Comparison of ENCODE assay signal across 8 cellular contexts in the genomic region with DNA sequence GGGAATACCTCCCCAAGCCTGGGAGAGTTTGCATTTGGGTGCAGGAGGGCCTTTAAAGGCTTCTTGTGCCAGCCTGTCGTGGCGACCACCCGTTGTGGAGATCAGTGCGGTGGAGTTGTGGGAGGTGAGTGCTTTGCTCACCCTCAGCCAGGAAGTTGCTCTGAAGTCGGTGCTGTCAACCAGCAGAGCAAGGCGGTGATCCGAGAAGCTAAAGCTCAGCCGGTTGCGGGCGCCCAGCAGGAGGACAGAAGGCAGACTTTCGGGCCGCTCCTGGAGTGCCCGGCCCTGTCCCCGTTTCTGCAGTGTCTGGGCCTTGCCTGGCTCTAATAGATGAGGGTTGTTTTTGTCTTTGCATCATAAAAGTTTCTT. TPM values are rescaled to one million over a fixed set of nuclear protein-coding genes. Genes with fewer than 3 reads are reported as not detected.
DNase-seq lines count a peak whose midpoint lies in the region; ATAC-seq and TF ChIP-seq lines count a peak whose summit lies in the region.

No MANE protein-coding gene starts in this region.

- TF ChIP-seq CTCF in GM12865 (IDR thresholded peaks at IDR 0.05; ENCODE audit: insufficient read depth, low read depth, low read length, missing control alignments): no peak
- TF ChIP-seq CTCF in neural crest cell (conservative IDR thresholded peaks at IDR 0.05): no peak

- peaks cover 64% of the 10 kb centered on the region for H3K36me3 Mint-ChIP-seq in effector memory CD8-positive, alpha-beta T cell (ENCODE audit: insufficient read depth)
- H3K36me3 Mint-ChIP-seq in neural crest cell (ENCODE audit: low read depth): peaks cover 5% of the 10 kb centered on the region

- no peaks in the 10 kb centered on the region for H3K9me3 Mint-ChIP-seq in effector memory CD8-positive, alpha-beta T cell
- H3K9me3 Mint-ChIP-seq in neural crest cell: no peaks in the 10 kb centered on the region

- H3K4me3 Mint-ChIP-seq in effector memory CD8-positive, alpha-beta T cell: peak overlapping the region; percentile 94 to 96
- peak overlapping the region; percentile 98 for H3K4me3 Mint-ChIP-seq in neural crest cell

- ATAC-seq in effector memory CD8-positive, alpha-beta T cell (replicated peaks): peak; percentile 4
- no peak for ATAC-seq in HG02798 (IDR thresholded peaks at IDR 0.05; ENCODE audit: poor library complexity, unreplicated experiment)
- ATAC-seq in sciatic nerve: no peak

- intact Hi-C loops in sciatic nerve (cut with DNase I): no loop called here

- peak overlapping the region; percentile 91 to 94 for H3K27ac Mint-ChIP-seq in effector memory CD8-positive, alpha-beta T cell
- H3K27ac Mint-ChIP-seq in neural crest cell (ENCODE audit: unreplicated experiment): peak overlapping the region; percentile 99

- H3K4me1 Mint-ChIP-seq in effector memory CD8-positive, alpha-beta T cell (ENCODE audit: low read depth in 2 of 2): peaks cover 24 to 34% of the 10 kb centered on the region in 2 donors
- peaks cover 14% of the 10 kb centered on the region for H3K4me1 Mint-ChIP-seq in neural crest cell

- H3K4me3 ChIP-seq in GM12865 (ENCODE audit: low read depth, low read length): peak overlapping the region; percentile 93

- H3K27me3 Mint-ChIP-seq in effector memory CD8-positive, alpha-beta T cell: no peaks in the 10 kb centered on the region
- peaks cover 9% of the 10 kb centered on the region for H3K27me3 Mint-ChIP-seq in neural crest cell (ENCODE audit: low read depth)

- DNase-seq in GM12865 (ENCODE audit: low read depth): peak; percentile 54
- peak; percentile 54 for DNase-seq in RPMI8226
- peak in 2 of 3 experiments; percentile 30 to 36 for DNase-seq in effector memory CD8-positive, alpha-beta T cell
- no peak for DNase-seq in neural crest cell (ENCODE audit: low read depth, low spot score)
- no peak for DNase-seq in sciatic nerve (ENCODE audit: low spot score)
- DNase-seq in NK-92 treated with Interleukin-12 subunit alpha and Interleukin-12 subunit beta, amount 100 ng/mL, for 24 hours (lab: John Stamatoyannopoulos, UW): no peak
- no peak for DNase-seq in NCI-H1436 treated with DMSO at 0.1 percent for 48 hours (lab: John Stamatoyannopoulos, UW)

RNA-seq across cellular contexts. Expression of a gene that starts 1.4 kb away (rescaled TPM):
- total RNA-seq in neural crest cell (301 and 311 TPM in 2 replicates), sciatic nerve (95.7 TPM)

RNA-seq across cellular contexts. Expression of a gene that starts 22.6 kb away (rescaled TPM):
- total RNA-seq in neural crest cell (3.4 and 4.0 TPM in 2 replicates), sciatic nerve (3.9 TPM)

RNA-seq across cellular contexts. Expression of a gene that starts 40.9 kb away (rescaled TPM):
- 65.6 and 66.2 TPM in 2 replicates for total RNA-seq in neural crest cell
- 35.8 TPM for total RNA-seq in sciatic nerve

RNA-seq across cellular contexts. Expression of a gene that starts 40.9 kb away (rescaled TPM):
- 32.8 and 38.3 TPM in 2 replicates for total RNA-seq in neural crest cell
- total RNA-seq in sciatic nerve: 82.2 TPM

RNA-seq across cellular contexts. Expression of a gene that starts 54.9 kb away (rescaled TPM):
- total RNA-seq in neural crest cell (not detected in 2 replicates), sciatic nerve (0.27 TPM)

Comparison
In these comparisons a context has a peak if more than half of its experiments do, and no peak if none do; other contexts are left out.
1. DNase-seq: peak in GM12865 (single experiment), RPMI8226 (single experiment) and effector memory CD8-positive, alpha-beta T cell (2 of 3); none in neural crest cell (single experiment), sciatic nerve (single experiment), NK-92 treated with Interleukin-12 subunit alpha and Interleukin-12 subunit beta, amount 100 ng/mL, for 24 hours (single experiment) and NCI-H1436 treated with DMSO at 0.1 percent for 48 hours (single experiment).